7 cellular contexts compared by ENCODE assay signal in genomic region chr22:24768537-24769374, GRCh38. TPM values are rescaled to one million over a fixed set of nuclear protein-coding genes. Genes with fewer than 3 reads are reported as not detected.
DNase-seq lines count a peak whose midpoint lies in the region; TF ChIP-seq lines count a peak whose summit lies in the region.

No MANE protein-coding gene starts in this region.

- DNase-seq in G401 (ENCODE audit: low spot score) (peak; percentile 93), LNCaP clone FGC (ENCODE audit: low read depth) (peak; percentile 32), SK-N-DZ (ENCODE audit: low spot score) (peak; percentile 57), brain microvascular endothelial cell (peak; percentile 39), kidney glomerular epithelial cell (lab: John Stamatoyannopoulos, UW) (peak; percentile 23), NCI-H1105 treated with DMSO at 0.1 percent for 48 hours (lab: John Stamatoyannopoulos, UW) (no peak)
- peak; percentile 32 to 38 for DNase-seq in stimulated activated CD4-positive, alpha-beta T cell treated with anti-CD3 and anti-CD28 coated beads, Interleukin-4, amount 100 ng/mL, for 48 hours (ENCODE audit: low read depth in 2 of 2)

- in situ Hi-C loops in G401 (cut with HindIII; ENCODE audit: low sequenced_read_pairs) (no loop called here), brain microvascular endothelial cell (cut with HindIII; ENCODE audit: low pct_ligation_motif_present, low sequenced_read_pairs) (no loop called here)

- H3K27me3 ChIP-seq in brain microvascular endothelial cell (replicated peaks), result no peaks in the 10 kb centered on the region

- no peak overlapping the region for H3K4me3 ChIP-seq in LNCaP clone FGC (ENCODE audit: low read depth, low read length)
- no peak overlapping the region for H3K4me3 ChIP-seq in brain microvascular endothelial cell (ENCODE audit: low read depth, low read length)

- H3K36me3 ChIP-seq in brain microvascular endothelial cell (replicated peaks), result no peaks in the 10 kb centered on the region

- TF ChIP-seq CTCF in LNCaP clone FGC (IDR thresholded peaks at IDR 0.05; ENCODE audit: control insufficient read depth, extremely low read depth, insufficient read depth), result peak; percentile 87
- TF ChIP-seq CTCF in brain microvascular endothelial cell (IDR thresholded peaks at IDR 0.05; ENCODE audit: low read depth, low read length, missing control alignments), result peak; percentile 80

- H3K27ac ChIP-seq in brain microvascular endothelial cell, result no peak overlapping the region

RNA-seq across cellular contexts. Expression of gene PIWIL3, which starts 5.8 kb away (rescaled TPM):
- total RNA-seq in G401 (2014; rRNA removed; shearing (Covaris generic)), result not detected in 2 replicates
- not detected in 2 replicates for polyA plus RNA-seq in SK-N-DZ (2014; cell fraction: cytosol; rRNA removed)
- polyA plus RNA-seq in SK-N-DZ (2014; cell fraction: nucleus; rRNA removed), result 0.08 TPM in 1 of 2 replicates, not detected in the other

RNA-seq across cellular contexts. Expression of gene SGSM1, which starts 37.3 kb away (rescaled TPM):
- total RNA-seq in G401 (2014; rRNA removed; shearing (Covaris generic)), result not detected in 2 replicates
- polyA plus RNA-seq in SK-N-DZ (2014; cell fraction: cytosol; rRNA removed), result 0.06 and 0.13 TPM in 2 replicates
- 0.21 TPM in 2 replicates for polyA plus RNA-seq in SK-N-DZ (2014; cell fraction: nucleus; rRNA removed)
